ENCODE assay signal across 1 cellular context in genomic region chr12:110739894-110740293, GRCh38.
TF ChIP-seq lines count a peak whose summit lies in the region.

No MANE protein-coding gene starts in this region.

TF ChIP-seq in H1, 55 proteins besides CTCF, POLR2A, EP300 and RAD21 (continued from another document):
- TF ChIP-seq EZH2 (IDR thresholded peaks at IDR 0.05; ENCODE audit: low read depth, low read length, severe bottlenecking), result no peak
- TF ChIP-seq ZNF274 (IDR thresholded peaks at IDR 0.05; ENCODE audit: borderline replicate concordance, extremely low read depth, low read length), result no peak
